2 cellular contexts compared by ENCODE assay signal in the genomic region with DNA sequence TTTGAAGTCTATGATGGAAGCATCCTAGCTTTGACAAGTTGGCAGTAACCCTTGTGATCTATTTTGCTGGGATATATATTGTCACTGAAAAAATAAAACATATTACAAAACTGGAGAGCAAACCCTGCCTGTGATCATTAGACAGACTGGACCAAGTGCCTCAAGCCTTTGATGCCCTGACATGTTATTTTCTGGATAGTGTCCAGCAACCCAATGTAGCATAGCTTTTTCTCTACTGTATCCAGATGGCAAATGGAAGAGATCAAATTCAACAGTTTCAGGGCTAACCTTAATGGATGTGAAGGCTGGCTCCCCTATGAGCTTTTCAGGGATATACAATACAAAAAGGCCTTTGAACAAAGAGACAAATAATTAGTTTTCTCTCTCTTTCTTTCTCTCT.
TF ChIP-seq lines count a peak whose summit lies in the region.

No MANE protein-coding gene starts in this region.

TF ChIP-seq in SK-N-SH, 30 proteins besides CTCF, POLR2A, EP300 and RAD21 (continued from another document):
- no peak for TF ChIP-seq CHD2 (IDR thresholded peaks at IDR 0.05; ENCODE audit: low read length, partially characterized antibody)

TF ChIP-seq in SK-N-SH treated with all-trans-retinoic acid at 6 μM for 48 hours, 23 proteins besides CTCF, POLR2A, EP300 and RAD21 (continued from another document):
- no peak for TF ChIP-seq TCF4 (CRISPR knock-in tag; IDR thresholded peaks at IDR 0.05; ENCODE audit: borderline replicate concordance)
- TF ChIP-seq, protein P1, sequence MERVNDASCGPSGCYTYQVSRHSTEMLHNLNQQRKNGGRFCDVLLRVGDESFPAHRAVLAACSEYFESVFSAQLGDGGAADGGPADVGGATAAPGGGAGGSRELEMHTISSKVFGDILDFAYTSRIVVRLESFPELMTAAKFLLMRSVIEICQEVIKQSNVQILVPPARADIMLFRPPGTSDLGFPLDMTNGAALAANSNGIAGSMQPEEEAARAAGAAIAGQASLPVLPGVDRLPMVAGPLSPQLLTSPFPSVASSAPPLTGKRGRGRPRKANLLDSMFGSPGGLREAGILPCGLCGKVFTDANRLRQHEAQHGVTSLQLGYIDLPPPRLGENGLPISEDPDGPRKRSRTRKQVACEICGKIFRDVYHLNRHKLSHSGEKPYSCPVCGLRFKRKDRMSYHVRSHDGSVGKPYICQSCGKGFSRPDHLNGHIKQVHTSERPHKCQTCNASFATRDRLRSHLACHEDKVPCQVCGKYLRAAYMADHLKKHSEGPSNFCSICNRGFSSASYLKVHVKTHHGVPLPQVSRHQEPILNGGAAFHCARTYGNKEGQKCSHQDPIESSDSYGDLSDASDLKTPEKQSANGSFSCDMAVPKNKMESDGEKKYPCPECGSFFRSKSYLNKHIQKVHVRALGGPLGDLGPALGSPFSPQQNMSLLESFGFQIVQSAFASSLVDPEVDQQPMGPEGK (CRISPR knock-in tag; IDR thresholded peaks at IDR 0.05; ENCODE audit: borderline replicate concordance) = no peak
- TF ChIP-seq, protein P2, sequence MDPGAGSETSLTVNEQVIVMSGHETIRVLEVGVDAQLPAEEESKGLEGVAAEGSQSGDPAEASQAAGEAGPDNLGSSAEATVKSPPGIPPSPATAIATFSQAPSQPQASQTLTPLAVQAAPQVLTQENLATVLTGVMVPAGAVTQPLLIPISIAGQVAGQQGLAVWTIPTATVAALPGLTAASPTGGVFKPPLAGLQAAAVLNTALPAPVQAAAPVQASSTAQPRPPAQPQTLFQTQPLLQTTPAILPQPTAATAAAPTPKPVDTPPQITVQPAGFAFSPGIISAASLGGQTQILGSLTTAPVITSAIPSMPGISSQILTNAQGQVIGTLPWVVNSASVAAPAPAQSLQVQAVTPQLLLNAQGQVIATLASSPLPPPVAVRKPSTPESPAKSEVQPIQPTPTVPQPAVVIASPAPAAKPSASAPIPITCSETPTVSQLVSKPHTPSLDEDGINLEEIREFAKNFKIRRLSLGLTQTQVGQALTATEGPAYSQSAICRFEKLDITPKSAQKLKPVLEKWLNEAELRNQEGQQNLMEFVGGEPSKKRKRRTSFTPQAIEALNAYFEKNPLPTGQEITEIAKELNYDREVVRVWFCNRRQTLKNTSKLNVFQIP (CRISPR knock-in tag; IDR thresholded peaks at IDR 0.05; ENCODE audit: borderline replicate concordance, low read depth) = no peak
- no peak for TF ChIP-seq ZNF8 (CRISPR knock-in tag; IDR thresholded peaks at IDR 0.05)
- TF ChIP-seq, protein P3, sequence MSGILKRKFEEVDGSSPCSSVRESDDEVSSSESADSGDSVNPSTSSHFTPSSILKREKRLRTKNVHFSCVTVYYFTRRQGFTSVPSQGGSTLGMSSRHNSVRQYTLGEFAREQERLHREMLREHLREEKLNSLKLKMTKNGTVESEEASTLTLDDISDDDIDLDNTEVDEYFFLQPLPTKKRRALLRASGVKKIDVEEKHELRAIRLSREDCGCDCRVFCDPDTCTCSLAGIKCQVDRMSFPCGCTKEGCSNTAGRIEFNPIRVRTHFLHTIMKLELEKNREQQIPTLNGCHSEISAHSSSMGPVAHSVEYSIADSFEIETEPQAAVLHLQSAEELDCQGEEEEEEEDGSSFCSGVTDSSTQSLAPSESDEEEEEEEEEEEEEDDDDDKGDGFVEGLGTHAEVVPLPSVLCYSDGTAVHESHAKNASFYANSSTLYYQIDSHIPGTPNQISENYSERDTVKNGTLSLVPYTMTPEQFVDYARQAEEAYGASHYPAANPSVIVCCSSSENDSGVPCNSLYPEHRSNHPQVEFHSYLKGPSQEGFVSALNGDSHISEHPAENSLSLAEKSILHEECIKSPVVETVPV (CRISPR knock-in tag; IDR thresholded peaks at IDR 0.05) = no peak
TF ChIP-seq in SK-N-SH treated with all-trans-retinoic acid at 6 μM for 48 hours: peak in this region for 0.
